ENCODE assay signal across 8 cellular contexts in the genomic region with DNA sequence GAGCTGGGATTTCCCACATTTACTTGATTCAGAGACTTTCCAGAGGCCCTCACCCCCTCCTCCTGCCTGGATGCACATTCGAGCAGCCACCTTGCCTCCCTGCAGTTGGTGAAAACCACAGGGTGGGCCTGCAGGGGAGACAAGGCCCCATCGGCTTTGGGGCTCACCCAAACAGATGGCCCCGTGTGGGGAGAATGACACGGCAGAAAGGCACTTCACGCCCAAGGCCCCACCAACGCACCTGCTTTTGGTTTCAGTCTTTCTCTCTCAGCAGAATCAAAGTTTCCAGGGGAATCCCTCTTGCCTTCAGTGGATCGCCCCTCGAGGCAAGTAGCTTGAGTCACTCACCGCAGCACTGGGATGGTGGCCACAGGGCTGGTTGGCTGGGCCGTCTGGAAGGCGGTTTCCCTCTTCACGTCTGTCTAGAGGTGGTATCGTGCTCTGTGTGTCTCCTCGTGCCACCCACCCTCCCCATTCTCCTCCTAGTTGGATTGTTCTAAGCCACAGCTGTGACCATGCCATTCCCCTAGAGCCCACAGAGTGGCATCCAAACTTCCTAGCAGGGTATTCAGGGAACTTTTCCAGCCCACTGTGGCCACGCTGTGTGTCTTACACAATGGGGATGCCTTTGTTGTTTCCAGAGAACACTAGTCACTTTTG. TPM values are rescaled to one million over a fixed set of nuclear protein-coding genes. Genes with fewer than 3 reads are reported as not detected.
DNase-seq lines count a peak whose midpoint lies in the region; ATAC-seq and TF ChIP-seq lines count a peak whose summit lies in the region.

No MANE protein-coding gene starts in this region.

- no peak for TF ChIP-seq CTCF in foreskin keratinocyte (conservative IDR thresholded peaks at IDR 0.05)

- DNase-seq in activated CD4-positive, alpha-beta T cell treated with anti-CD3 and anti-CD28 coated beads for 48 hours: peak; percentile 92
- peak; percentile 66 to 72 for DNase-seq in foreskin keratinocyte
- DNase-seq in stimulated activated CD8-positive, alpha-beta memory T cell treated with anti-CD3 and anti-CD28 coated beads, Interleukin-4, amount 100 ng/mL, for 48 hours: peak; percentile 91
- DNase-seq in NCI-H1417 (lab: John Stamatoyannopoulos, UW): no peak
- no peak for DNase-seq in AG08396 (ENCODE audit: low spot score)
- DNase-seq in OCI-M2 (lab: John Stamatoyannopoulos, UW; ENCODE audit: unreplicated experiment): no peak

- H3K27ac ChIP-seq in foreskin keratinocyte: peak overlapping the region; percentile 60

- no peaks in the 10 kb centered on the region for H3K4me1 ChIP-seq in foreskin keratinocyte

- ATAC-seq in GM19025 (IDR thresholded peaks at IDR 0.05; ENCODE audit: low read depth, unreplicated experiment): peak; percentile 83
- peak; percentile 81 for ATAC-seq in HG03095 (IDR thresholded peaks at IDR 0.05; ENCODE audit: unreplicated experiment)
- peak; percentile 97 for ATAC-seq in foreskin keratinocyte

- H3K27me3 ChIP-seq in foreskin keratinocyte: no peaks in the 10 kb centered on the region

RNA-seq across cellular contexts. Expression of a gene that starts 31.8 kb away (rescaled TPM):
- 220 and 254 TPM in 2 replicates for total RNA-seq in foreskin keratinocyte
- polyA plus RNA-seq in foreskin keratinocyte: 340 and 400 TPM in 2 replicates

RNA-seq across cellular contexts. Expression of a gene that starts 32.2 kb away (rescaled TPM):
- total RNA-seq in foreskin keratinocyte: 30.0 and 32.1 TPM in 2 replicates
- polyA plus RNA-seq in foreskin keratinocyte: 21.8 and 23.9 TPM in 2 replicates

Comparison
In these comparisons a context has a peak if more than half of its experiments do, and no peak if none do; other contexts are left out.
1. DNase-seq: peak in activated CD4-positive, alpha-beta T cell treated with anti-CD3 and anti-CD28 coated beads for 48 hours (single experiment), foreskin keratinocyte (2 of 2) and stimulated activated CD8-positive, alpha-beta memory T cell treated with anti-CD3 and anti-CD28 coated beads, Interleukin-4, amount 100 ng/mL, for 48 hours (single experiment); none in NCI-H1417 (0 of 3), AG08396 (single experiment) and OCI-M2 (single experiment).
2. Peak in every context shown above with its lines, with median percentiles within 50 percentile points of each other: ATAC-seq.